ENCODE assay signal across 26 cellular contexts in the genomic region with DNA sequence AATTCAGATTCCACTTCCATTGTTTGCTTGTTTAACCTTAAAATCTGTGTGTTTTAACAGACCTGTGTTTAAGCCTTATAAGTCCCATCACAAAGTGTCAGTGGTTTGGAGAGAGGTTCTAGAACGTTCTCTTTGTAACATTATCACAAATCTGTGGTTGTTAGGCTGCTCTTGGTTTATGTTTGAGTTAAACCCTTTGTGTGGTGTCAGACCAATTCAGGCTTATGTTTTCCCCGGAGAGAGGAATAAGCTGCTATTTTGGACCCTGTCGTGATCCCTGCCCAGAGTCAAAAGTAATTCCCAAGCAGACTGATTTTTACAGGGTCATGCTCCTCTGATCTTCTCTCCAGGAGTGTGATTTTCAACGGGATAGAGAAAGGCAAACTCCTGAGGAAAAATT.
"Had no signal": no experiment of that assay in that cellular context is flagged by ENCODE, and none has a peak within 500 bp of the region (broad histone marks: within the 10 kb centered on the region; RNA-seq: fewer than 3 reads in every experiment).

No MANE protein-coding gene starts in this region.

- H3K36me3 ChIP-seq: colonic mucosa, gastroesophageal sphincter, neutrophil, sigmoid colon, transverse colon had no signal

- H3K4me1 ChIP-seq: body of pancreas, colonic mucosa, gastroesophageal sphincter, parathyroid adenoma, testis, transverse colon had no signal

- FAIRE-seq: keratinocyte had no signal

- H3K27ac ChIP-seq: body of pancreas, colonic mucosa, gastroesophageal sphincter, neutrophil, parathyroid adenoma, psoas muscle, sigmoid colon, testis, transverse colon had no signal

- H3K27me3 ChIP-seq: body of pancreas, colonic mucosa, gastroesophageal sphincter, neutrophil, sigmoid colon, testis, transverse colon had no signal

- H3K4me3 ChIP-seq: body of pancreas, colonic mucosa, gastroesophageal sphincter, psoas muscle, sigmoid colon, testis, transverse colon had no signal

- H3K79me2 ChIP-seq: parathyroid adenoma had no signal

- DNase-seq: activated CD4-positive, alpha-beta T cell treated with anti-CD3 and anti-CD28 coated beads for 4 hours; activated CD4-positive, alpha-beta T cell treated with anti-CD3 and anti-CD28 coated beads, Interleukin-2, amount 50 U/mL, for 4 hours; activated naive CD4-positive, alpha-beta T cell; activated T-cell treated with anti-CD3 and anti-CD28 coated beads for 4 hours; activated T-cell treated with anti-CD3 and anti-CD28 coated beads, Interleukin-2, amount 50 U/mL, for 72 hours; body of pancreas; cerebellar nuclear complex; colonic mucosa; effector memory CD4-positive, alpha-beta T cell; erythroblast; head of caudate nucleus; hippocampal formation; left cardiac atrium; left ventricle myocardium superior; natural killer cell; psoas muscle; sigmoid colon; stimulated activated naive CD8-positive, alpha-beta T cell treated with anti-CD3 and anti-CD28 coated beads, Interleukin-15, Interleukin-2, amounts not matched to agents 100 U/mL and 50 U/mL, for 24 hours; T-helper 1 cell; testis; transverse colon had no signal

- H3K9me3 ChIP-seq: body of pancreas, colonic mucosa, gastroesophageal sphincter, neutrophil, psoas muscle, sigmoid colon, testis, transverse colon had no signal

- H3K9ac ChIP-seq: parathyroid adenoma had no signal

- ATAC-seq: activated naive CD4-positive, alpha-beta T cell treated with anti-CD3 and anti-CD28 coated beads, Interleukin-2, amount 50 U/mL, for 72 hours; activated T-cell treated with anti-CD3 and anti-CD28 coated beads, Interleukin-2, amount 50 U/mL, for 72 hours; body of pancreas; gastroesophageal sphincter; left cardiac atrium; left ventricle myocardium superior; natural killer cell; psoas muscle; stimulated activated naive CD8-positive, alpha-beta T cell treated with anti-CD3 and anti-CD28 coated beads, Interleukin-15, Interleukin-2, amounts not matched to agents 100 U/mL and 50 U/mL, for 24 hours had no signal

- H2AFZ ChIP-seq: parathyroid adenoma had no signal
